Comparison of ENCODE assay signal across 8 cellular contexts in the genomic region with DNA sequence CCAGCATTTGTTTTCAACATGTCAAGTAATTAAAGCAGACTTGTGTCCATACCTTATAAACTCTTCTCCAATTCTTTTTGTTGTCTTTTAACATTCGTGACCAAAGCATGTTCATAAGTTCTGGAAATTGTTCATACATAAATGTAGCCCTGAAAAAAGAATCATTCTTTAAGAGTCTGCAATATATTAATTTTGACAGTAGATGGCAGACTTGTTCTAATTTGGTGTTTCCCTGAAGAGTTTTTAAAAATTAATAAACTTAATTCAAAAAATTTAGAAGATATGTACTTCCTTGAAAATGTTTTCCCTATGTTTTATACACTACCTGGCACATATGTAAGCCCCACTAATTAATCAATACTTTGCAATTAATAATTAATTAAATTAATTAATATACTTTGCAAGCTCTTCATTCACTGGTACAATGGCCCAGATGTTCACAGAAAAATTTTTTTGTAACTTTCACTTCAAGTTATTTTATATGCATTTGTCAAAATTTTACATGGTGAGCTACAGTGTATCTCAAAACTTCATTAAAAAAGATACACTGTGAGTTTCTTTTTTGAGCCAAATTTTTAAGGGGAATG. TPM values are rescaled to one million over a fixed set of nuclear protein-coding genes. Genes with fewer than 3 reads are reported as not detected.
DNase-seq lines count a peak whose midpoint lies in the region; ATAC-seq and TF ChIP-seq lines count a peak whose summit lies in the region.

No MANE protein-coding gene starts in this region.

- TF ChIP-seq CTCF in CD14-positive monocyte (IDR thresholded peaks at IDR 0.05): peak; percentile 79

- H3K36me3 Mint-ChIP-seq in CD14-positive monocyte: peaks cover 36 to 46% of the 10 kb centered on the region in 2 donors

- H3K4me3 Mint-ChIP-seq in CD14-positive monocyte: no peak overlapping the region

- ATAC-seq in HG02759 (IDR thresholded peaks at IDR 0.05; ENCODE audit: unreplicated experiment) (no peak), HG02884 (IDR thresholded peaks at IDR 0.05; ENCODE audit: unreplicated experiment) (no peak)

- H3K27me3 ChIP-seq in H7 (ENCODE audit: control insufficient read depth, insufficient read depth, low read length): no peaks in the 10 kb centered on the region

- DNase-seq in CD14-positive monocyte (ENCODE audit: low spot score): no peak
- peak; percentile 33 for DNase-seq in HCEC 1CT
- DNase-seq in astrocyte of the hippocampus (ENCODE audit: low read depth, low spot score): peak; percentile 13
- DNase-seq in myocyte (ENCODE audit: low read depth): peak; percentile 36
- DNase-seq in H7: no peak
- DNase-seq in Ammon's horn (ENCODE audit: low spot score): no peak

- H3K36me3 ChIP-seq in H7 (replicated peaks; ENCODE audit: control insufficient read depth, insufficient read depth, low read length): peaks cover 10% of the 10 kb centered on the region

- H3K27me3 Mint-ChIP-seq in CD14-positive monocyte (ENCODE audit: low read depth in 3 of 3): no peaks in the 10 kb centered on the region

- H3K27ac Mint-ChIP-seq in CD14-positive monocyte: no peak overlapping the region

- no peak overlapping the region for H3K4me3 ChIP-seq in H7 (ENCODE audit: insufficient read depth, low read depth, low read length)

- no peaks in the 10 kb centered on the region for H3K9me3 Mint-ChIP-seq in CD14-positive monocyte

- intact Hi-C loops in CD14-positive monocyte (cut with micrococcal nuclease): loop anchor here (2.0 kb wide), 1 partner anchor 132 kb away; no protein-coding TSS in a partner anchor

- peaks cover 8% of the 10 kb centered on the region for H3K4me1 Mint-ChIP-seq in CD14-positive monocyte

RNA-seq across cellular contexts. Expression of gene CLINT1, which starts 42.2 kb away (rescaled TPM):
- 10 to 100 TPM; 67.4 to 71.9 TPM for polyA plus RNA-seq in CD14-positive monocyte
- 69.9 and 81.2 TPM in 2 replicates for total RNA-seq in myocyte
- 62.6 TPM for polyA plus RNA-seq in myocyte (2012)
- 74.9 and 78.4 TPM in 2 replicates for total RNA-seq in H7 (2014; rRNA removed; shearing (Covaris generic))

Comparison
In these comparisons a context has a peak if more than half of its experiments do, and no peak if none do; other contexts are left out.
1. DNase-seq: peak in HCEC 1CT (single experiment), astrocyte of the hippocampus (single experiment) and myocyte (single experiment); none in CD14-positive monocyte (single experiment), H7 (single experiment) and Ammon's horn (single experiment).